Comparison of ENCODE assay signal across 9 cellular contexts in the genomic region with DNA sequence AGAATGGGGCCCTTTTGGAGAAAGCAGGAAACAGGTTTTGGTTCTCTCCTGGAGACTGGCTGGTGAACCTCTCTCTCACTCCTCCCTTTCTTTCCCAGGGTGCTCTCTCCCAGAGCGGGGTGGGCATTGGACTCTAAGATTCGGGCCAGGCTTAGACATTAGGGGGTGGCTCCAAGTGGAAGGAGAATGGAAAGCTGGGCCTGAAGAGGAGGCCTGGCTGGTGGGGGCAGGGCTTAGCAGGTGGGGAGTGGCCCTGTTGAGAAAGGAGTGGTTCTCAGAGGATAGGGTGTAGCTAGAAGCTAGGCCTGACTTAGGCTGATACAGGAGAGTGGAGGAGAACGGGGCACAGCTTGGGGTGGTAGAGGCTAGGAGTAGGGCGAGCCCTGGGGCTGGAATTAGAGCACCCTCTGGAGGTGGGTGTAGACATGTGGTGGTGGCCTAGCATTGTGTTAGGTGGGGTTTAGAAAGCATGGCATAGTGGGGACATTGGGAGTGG. TPM values are rescaled to one million over a fixed set of nuclear protein-coding genes. Genes with fewer than 3 reads are reported as not detected.
DNase-seq lines count a peak whose midpoint lies in the region; ATAC-seq and TF ChIP-seq lines count a peak whose summit lies in the region.
"Had no signal": no experiment of that assay in that cellular context is flagged by ENCODE, and none has a peak within 500 bp of the region (broad histone marks: within the 10 kb centered on the region; RNA-seq: fewer than 3 reads in every experiment).

No MANE protein-coding gene starts in this region.

- no peaks in the 10 kb centered on the region for H3K9me2 ChIP-seq in SK-N-SH

- H3K9ac ChIP-seq in H9 (ENCODE audit: extremely low read depth, insufficient read length, low read length) (no peak overlapping the region), SK-N-SH (no peak overlapping the region)

- H3K4me2 ChIP-seq in H9 (ENCODE audit: insufficient read depth, insufficient read length, low read length) (no peak overlapping the region), SK-N-SH (no peak overlapping the region)

- no peaks in the 10 kb centered on the region for H3K4me1 ChIP-seq in H9 (ENCODE audit: insufficient read depth, low read length)
- H3K4me1 ChIP-seq in SK-N-SH (ENCODE audit: control insufficient read depth in 1 of 2, insufficient read depth in 2 of 2, low read depth in 1 of 2, low read length in 1 of 2) = no peaks in the 10 kb centered on the region; a peak in 1 of 4 replicates
- peaks cover 0 to 11% of the 10 kb centered on the region in 2 donors for H3K4me1 ChIP-seq in esophagus (ENCODE audit: control insufficient read depth in 2 of 2, insufficient read depth in 2 of 2, low read length in 1 of 2)
- H3K4me1 ChIP-seq in sigmoid colon = peaks cover 0 to 20% (median 5%) of the 10 kb centered on the region in 4 donors
- H3K4me1 ChIP-seq in uterus = no peaks in the 10 kb centered on the region

- H3K27me3 ChIP-seq in H9 (ENCODE audit: insufficient read depth, low read length) = no peaks in the 10 kb centered on the region
- no peaks in the 10 kb centered on the region; the same call in 1 of the 2 replicates for H3K27me3 ChIP-seq in SK-N-SH (ENCODE audit: insufficient read depth)
- no peaks in the 10 kb centered on the region for H3K27me3 ChIP-seq in esophagus (ENCODE audit: control insufficient read depth in 1 of 2, insufficient read depth in 2 of 2, low read length in 2 of 2)
- H3K27me3 ChIP-seq in sigmoid colon = no peaks in the 10 kb centered on the region
- H3K27me3 ChIP-seq in uterus = no peaks in the 10 kb centered on the region

- POLR2A ChIA-PET in SK-N-SH (lab: Yijun Ruan, JAX) = no interaction called here

- TF ChIP-seq EP300 in SK-N-SH (IDR thresholded peaks at IDR 0.05; ENCODE audit: borderline replicate concordance in 1 of 2, low read depth in 1 of 2, low read length in 1 of 2) (no peak), sigmoid colon (IDR thresholded peaks at IDR 0.05) (no peak)

- H3K56ac ChIP-seq in H9 (ENCODE audit: insufficient read length, low read depth, low read length) = no peak overlapping the region

- H2AFZ ChIP-seq in H9 (ENCODE audit: low read length) = no peak overlapping the region
- H2AFZ ChIP-seq in SK-N-SH (ENCODE audit: low read depth) = no peak overlapping the region

- H4K8ac ChIP-seq in H9 (replicated peaks; ENCODE audit: insufficient read length, low read depth, low read length) = no peak overlapping the region

- H2BK5ac ChIP-seq in H9 (ENCODE audit: insufficient read length, low read length) = no peak overlapping the region

- H2BK120ac ChIP-seq in H9 (ENCODE audit: low read depth, low read length, poor library complexity, severe bottlenecking) = no peak overlapping the region

- DNase-seq in H9 = no peak
- no peak for DNase-seq in SK-N-SH
- peak; percentile 63 for DNase-seq in sigmoid colon
- DNase-seq in NCI-H748 treated with DMSO at 0.1 percent for 48 hours (lab: John Stamatoyannopoulos, UW) = no peak
- no peak for DNase-seq in SK-N-DZ (ENCODE audit: low spot score)
- DNase-seq in uterus = no peak
- DNase-seq: NCI-H446 had no signal

- H3F3A ChIP-seq in SK-N-SH (replicated peaks; ENCODE audit: insufficient read depth) = no peaks in the 10 kb centered on the region

- no peak overlapping the region for H2BK20ac ChIP-seq in H9 (ENCODE audit: low read depth, low read length, poor library complexity, severe bottlenecking)

- TF ChIP-seq CTCF in H9 (conservative IDR thresholded peaks at IDR 0.05) = 0 out of 3 replicates have a peak, but pooled peaks have one; percentile 14
- TF ChIP-seq CTCF in SK-N-SH (IDR thresholded peaks at IDR 0.05) = no peak
- TF ChIP-seq CTCF in sigmoid colon (IDR thresholded peaks at IDR 0.05) = no peak
- no peak for TF ChIP-seq CTCF in uterus (IDR thresholded peaks at IDR 0.05)

- H3K23ac ChIP-seq in H9 (ENCODE audit: insufficient read length, low read depth, low read length) = no peak overlapping the region

- H4K91ac ChIP-seq in H9 (ENCODE audit: insufficient read length, low read depth, low read length) = no peak overlapping the region

- H4K20me1 ChIP-seq in H9 (ENCODE audit: control insufficient read depth, insufficient read depth, insufficient read length) (no peaks in the 10 kb centered on the region), SK-N-SH (ENCODE audit: insufficient read depth) (no peaks in the 10 kb centered on the region)

- no peak overlapping the region for H4K5ac ChIP-seq in H9 (ENCODE audit: insufficient read length, low read depth, low read length)

- peaks cover 25% of the 10 kb centered on the region for H3K9me3 ChIP-seq in H9 (ENCODE audit: control insufficient read depth, low read depth, low read length)
- H3K9me3 ChIP-seq in SK-N-SH = no peaks in the 10 kb centered on the region
- no peaks in the 10 kb centered on the region for H3K9me3 ChIP-seq in esophagus (ENCODE audit: control insufficient read depth in 2 of 2, insufficient read depth in 1 of 2, low read depth in 1 of 2, low read length in 1 of 2)
- H3K9me3 ChIP-seq in sigmoid colon = no peaks in the 10 kb centered on the region
- no peaks in the 10 kb centered on the region for H3K9me3 ChIP-seq in uterus

- TF ChIP-seq POLR2A in sigmoid colon (IDR thresholded peaks at IDR 0.05) (no peak), uterus (IDR thresholded peaks at IDR 0.05) (no peak)

- H3K27ac ChIP-seq in H9 (ENCODE audit: insufficient read length, low read depth, low read length) (no peak overlapping the region), SK-N-SH (ENCODE audit: low read depth in 2 of 2, low read length in 1 of 2) (no peak overlapping the region), esophagus (ENCODE audit: low read depth in 2 of 2, low read length in 1 of 2) (peak overlapping the region; percentile 78 to 83), sigmoid colon (peak overlapping the region; percentile 46 to 68 (median 58)), uterus (no peak overlapping the region)

- no peak for ATAC-seq in HG02840 (IDR thresholded peaks at IDR 0.05; ENCODE audit: low FRiP score, unreplicated experiment)

- no peak overlapping the region for H3K4me3 Mint-ChIP-seq in H9

- no CpG with 5 or more reads among the region's 4 CpGs for WGBS in H9 (ENCODE audit: extremely low coverage, insufficient read length, low lambda C conversion rate)
- WGBS in SK-N-SH (ENCODE audit: low lambda C conversion rate) = 52% methylated on average over 4 of the region's 4 CpGs
- 40 to 64% methylated on average over 4 of the region's 4 CpGs for WGBS in esophagus, 2 donors
- WGBS in sigmoid colon, 2 donors = 32 to 80% methylated on average over 4 of the region's 4 CpGs

- H3K4ac ChIP-seq in H9 (ENCODE audit: low read depth, low read length) = no peak overlapping the region

- peaks cover 71 to 72% of the 10 kb centered on the region in 2 experiments for H3K9me3 Mint-ChIP-seq in H9

- H2BK12ac ChIP-seq in H9 (ENCODE audit: insufficient read length, low read depth, low read length) = no peak overlapping the region

- intact Hi-C loops in sigmoid colon (cut with DNase I) = no loop called here
- intact Hi-C loops in uterus (cut with DNase I; ENCODE audit: low total_unique reads) = no loop called here

- no peak overlapping the region for H2BK15ac ChIP-seq in H9 (ENCODE audit: low read depth, low read length)

- H3K27ac Mint-ChIP-seq in H9 = no peak overlapping the region

- 0 out of 2 replicates have a peak, but pooled peaks have one; percentile 2 for TF ChIP-seq RAD21 in SK-N-SH (IDR thresholded peaks at IDR 0.05; ENCODE audit: low read length)

- no peak overlapping the region for H3T11ph ChIP-seq in H9 (ENCODE audit: low read length)

- peaks cover 32 to 60% (median 53%) of the 10 kb centered on the region in 3 experiments for H3K36me3 Mint-ChIP-seq in H9 (ENCODE audit: insufficient read depth in 1 of 3, low read depth in 3 of 3)

- peaks cover 3% of the 10 kb centered on the region for H3K23me2 ChIP-seq in H9 (ENCODE audit: insufficient read length, low read depth, low read length, poor library complexity, severe bottlenecking)

- H3K18ac ChIP-seq in H9 (ENCODE audit: insufficient read length, low read depth, low read length) = no peak overlapping the region

- H3K14ac ChIP-seq in H9 (ENCODE audit: insufficient read depth, low read length) = no peak overlapping the region

- H2AK5ac ChIP-seq in H9 (ENCODE audit: insufficient read length, low read length) = no peak overlapping the region

- peaks cover 8% of the 10 kb centered on the region for H3K27me3 Mint-ChIP-seq in H9 (ENCODE audit: low read depth)

- no peaks in the 10 kb centered on the region for H3K36me3 ChIP-seq in SK-N-SH (replicated peaks in 1 of 2; ENCODE audit: control insufficient read depth in 1 of 2, insufficient read depth in 2 of 2, low read length in 1 of 2)
- H3K36me3 ChIP-seq in esophagus (ENCODE audit: control insufficient read depth in 2 of 2, insufficient read depth in 2 of 2, low read length in 1 of 2) = peaks cover 0 to 31% of the 10 kb centered on the region in 2 donors
- peaks cover 0 to 21% (median 5%) of the 10 kb centered on the region in 4 donors for H3K36me3 ChIP-seq in sigmoid colon
- no peaks in the 10 kb centered on the region for H3K36me3 ChIP-seq in uterus

- H3K4me3 ChIP-seq in SK-N-SH (ENCODE audit: low read depth in 2 of 2, low read length in 1 of 2) (no peak overlapping the region), esophagus (ENCODE audit: low read depth in 1 of 2, low read length in 2 of 2) (no peak overlapping the region), sigmoid colon (no peak overlapping the region), uterus (no peak overlapping the region)

- H3K4me1 Mint-ChIP-seq in H9 = peaks cover 0 to 12% of the 10 kb centered on the region in 2 experiments; a peak in 2 of 4 replicates

- no peaks in the 10 kb centered on the region for H3K79me1 ChIP-seq in H9 (ENCODE audit: insufficient read depth, low read depth, low read length, poor library complexity, severe bottlenecking)

- CTCF ChIA-PET in SK-N-SH (lab: Yijun Ruan, JAX) = no interaction called here

- no peaks in the 10 kb centered on the region for H3K79me2 ChIP-seq in H9 (ENCODE audit: insufficient read depth, low read length)
- H3K79me2 ChIP-seq in SK-N-SH (ENCODE audit: insufficient read depth) = peaks cover 16% of the 10 kb centered on the region; the same call in 1 of the 2 replicates

RNA-seq across cellular contexts. Expression of a gene that starts 5.7 kb away (rescaled TPM):
- total RNA-seq in H9 (2021) = 11.7 and 12.1 TPM in 2 replicates
- polyA plus RNA-seq in SK-N-SH (2012; rRNA removed) = 95.7 and 146 TPM in 2 replicates
- polyA plus RNA-seq in SK-N-SH (2012; cell fraction: cytosol; rRNA removed) = 115 and 135 TPM in 2 replicates
- 31.3 and 37.4 TPM in 2 replicates for polyA plus RNA-seq in SK-N-SH (2012; cell fraction: nucleus; rRNA removed)
- polyA plus RNA-seq in esophagus = 100 to 1,000 TPM; 267 to 453 TPM
- 10 to 100 TPM; 39.0 to 65.1 (median 48.9) TPM for total RNA-seq in sigmoid colon
- 100 to 1,000 TPM in 1 of 3 donors, 10 to 100 TPM in 2; 61.7 to 185 (median 88.9) TPM for polyA plus RNA-seq in sigmoid colon
- polyA plus RNA-seq in SK-N-DZ (2014; cell fraction: cytosol; rRNA removed) = 3.0 and 4.3 TPM in 2 replicates
- 0.61 and 4.2 TPM in 2 replicates for polyA plus RNA-seq in SK-N-DZ (2014; cell fraction: nucleus; rRNA removed)
- 100 to 1,000 TPM in 1 of 4 donors, 10 to 100 TPM in 1, 1 to 10 TPM in 2; 2.6 to 171 (median 23.3) TPM for total RNA-seq in uterus

RNA-seq across cellular contexts. Expression of a gene that starts 8.8 kb away (rescaled TPM):
- 9.7 and 12.2 TPM in 2 replicates for total RNA-seq in H9 (2021)
- 0.07 TPM in 1 of 2 replicates, not detected in the other for polyA plus RNA-seq in SK-N-SH (2012; rRNA removed)
- not detected in 2 replicates for polyA plus RNA-seq in SK-N-SH (2012; cell fraction: cytosol; rRNA removed)
- 0.05 TPM in 1 of 2 replicates, not detected in the other for polyA plus RNA-seq in SK-N-SH (2012; cell fraction: nucleus; rRNA removed)
- 10 to 100 TPM; 12.2 to 14.2 TPM for polyA plus RNA-seq in esophagus
- total RNA-seq in sigmoid colon = 10 to 100 TPM in 2 of 4 donors, 1 to 10 TPM in 2; 7.7 to 13.0 (median 10.4) TPM
- polyA plus RNA-seq in sigmoid colon = 1 to 10 TPM; 4.8 to 9.8 (median 6.0) TPM
- polyA plus RNA-seq in SK-N-DZ (2014; cell fraction: cytosol; rRNA removed) = 0.42 TPM in 1 of 2 replicates, not detected in the other
- not detected in 2 replicates for polyA plus RNA-seq in SK-N-DZ (2014; cell fraction: nucleus; rRNA removed)
- total RNA-seq in uterus = 10 to 100 TPM; 14.2 to 17.6 (median 15.8) TPM

RNA-seq across cellular contexts. Expression of a gene that starts 14.8 kb away (rescaled TPM):
- total RNA-seq in H9 (2021) (1.3 and 1.9 TPM in 2 replicates), sigmoid colon (1 to 10 TPM; 1.4 to 3.1 (median 1.8) TPM), uterus (10 to 100 TPM in 1 of 4 donors, 1 to 10 TPM in 2, under 1 TPM in 1; 0.77 to 12.4 (median 5.2) TPM)
- polyA plus RNA-seq in SK-N-SH (2012; rRNA removed) (0.78 and 1.1 TPM in 2 replicates), esophagus (1 to 10 TPM; 6.0 to 6.3 TPM), sigmoid colon (10 to 100 TPM in 2 of 3 donors, 1 to 10 TPM in 1; 7.7 to 24.0 (median 13.6) TPM)
- polyA plus RNA-seq in SK-N-SH (2012; cell fraction: cytosol; rRNA removed) = 0.32 and 0.62 TPM in 2 replicates
- 2.6 and 3.1 TPM in 2 replicates for polyA plus RNA-seq in SK-N-SH (2012; cell fraction: nucleus; rRNA removed)
- polyA plus RNA-seq in SK-N-DZ (2014; cell fraction: cytosol; rRNA removed) = 1.3 and 4.1 TPM in 2 replicates
- polyA plus RNA-seq in SK-N-DZ (2014; cell fraction: nucleus; rRNA removed) = 1.5 and 8.2 TPM in 2 replicates

RNA-seq across cellular contexts. Expression of a gene that starts 22.6 kb away (rescaled TPM):
- total RNA-seq in H9 (2021) = 1.8 and 2.1 TPM in 2 replicates
- polyA plus RNA-seq in SK-N-SH (2012; rRNA removed) = 0.76 and 0.93 TPM in 2 replicates
- polyA plus RNA-seq in SK-N-SH (2012; cell fraction: cytosol; rRNA removed) = 0.90 and 1.6 TPM in 2 replicates
- polyA plus RNA-seq in SK-N-SH (2012; cell fraction: nucleus; rRNA removed) = 1.3 and 1.5 TPM in 2 replicates
- under 1 TPM; 0.75 to 0.79 TPM for polyA plus RNA-seq in esophagus
- total RNA-seq in sigmoid colon = 10 to 100 TPM in 2 of 4 donors, 1 to 10 TPM in 2; 4.1 to 14.6 (median 10.9) TPM
- 10 to 100 TPM in 1 of 3 donors, 1 to 10 TPM in 2; 1.2 to 20.2 (median 1.4) TPM for polyA plus RNA-seq in sigmoid colon
- 85.8 and 95.0 TPM in 2 replicates for polyA plus RNA-seq in SK-N-DZ (2014; cell fraction: cytosol; rRNA removed)
- 34.6 and 45.1 TPM in 2 replicates for polyA plus RNA-seq in SK-N-DZ (2014; cell fraction: nucleus; rRNA removed)
- 1 to 10 TPM in 3 of 4 donors, not detected in 1; 2.0 to 4.4 (median 3.0) TPM for total RNA-seq in uterus

RNA-seq across cellular contexts. Expression of a gene that starts 53.9 kb away (rescaled TPM):
- total RNA-seq in H9 (2021) (15.8 and 17.1 TPM in 2 replicates), sigmoid colon (10 to 100 TPM; 14.4 to 25.0 (median 23.6) TPM), uterus (10 to 100 TPM in 2 of 4 donors, 1 to 10 TPM in 2; 5.6 to 22.0 (median 12.8) TPM)
- polyA plus RNA-seq in SK-N-SH (2012; rRNA removed) (33.6 and 36.7 TPM in 2 replicates), esophagus (10 to 100 TPM in 1 of 2 donors, 1 to 10 TPM in 1; 7.3 to 18.1 TPM), sigmoid colon (10 to 100 TPM; 23.4 to 24.6 (median 24.3) TPM)
- polyA plus RNA-seq in SK-N-SH (2012; cell fraction: cytosol; rRNA removed) = 24.3 and 30.6 TPM in 2 replicates
- polyA plus RNA-seq in SK-N-SH (2012; cell fraction: nucleus; rRNA removed) = 23.9 and 24.3 TPM in 2 replicates
- polyA plus RNA-seq in SK-N-DZ (2014; cell fraction: cytosol; rRNA removed) = 31.4 and 36.0 TPM in 2 replicates
- polyA plus RNA-seq in SK-N-DZ (2014; cell fraction: nucleus; rRNA removed) = 14.1 and 14.9 TPM in 2 replicates

Comparison
In these comparisons a context has a peak if more than half of its experiments do, and no peak if none do; other contexts are left out.
1. H3K27ac ChIP-seq: peak in esophagus (2 of 2) and sigmoid colon (4 of 4); none in H9 (single experiment), SK-N-SH (0 of 2) and uterus (0 of 2).